In genomic region chr1:169794530-169795416, GRCh38 we compare ENCODE assay signal across 8 cellular contexts. TPM values are rescaled to one million over a fixed set of nuclear protein-coding genes. Genes with fewer than 3 reads are reported as not detected.
DNase-seq lines count a peak whose midpoint lies in the region; ATAC-seq and TF ChIP-seq lines count a peak whose summit lies in the region.

Gene METTL18 (minus strand): TSS chr1:169794907. CDS start chr1:169793695, 1,212 bp downstream.

- DNase-seq in NCI-H1436 (lab: John Stamatoyannopoulos, UW) (peak; percentile 93), T follicular helper cell (ENCODE audit: low read depth) (peak; percentile 86), adipocyte (ENCODE audit: low read depth) (peak; percentile 96), heart left ventricle (peak; percentile 91 to 94 (median 91)), pons (ENCODE audit: low spot score) (peak; percentile 96), upper lobe of left lung (peak; percentile 91 to 93)

- TF ChIP-seq EP300 in upper lobe of left lung (IDR thresholded peaks at IDR 0.05): no peak

- no peak for TF ChIP-seq CTCF in GM12875 (IDR thresholded peaks at IDR 0.05; ENCODE audit: borderline replicate concordance, insufficient read depth, low read depth, low read length)
- peak in 1 of 12 donors; percentile 10 for TF ChIP-seq CTCF in heart left ventricle (IDR thresholded peaks at IDR 0.05)
- TF ChIP-seq CTCF in upper lobe of left lung (IDR thresholded peaks at IDR 0.05): peak in 2 of 6 experiments; percentile 6 to 31

- H3K4me3 ChIP-seq in GM12875 (ENCODE audit: low read depth, low read length) (peak within 1 kb of the TSS; percentile 83), adipocyte (ENCODE audit: low read length) (peak within 1 kb of the TSS; percentile 93), heart left ventricle (peak within 1 kb of the TSS; percentile 63 to 84 (median 71)), upper lobe of left lung (peak within 1 kb of the TSS; percentile 62 to 87 (median 70))

- TF ChIP-seq POLR2A in heart left ventricle (IDR thresholded peaks at IDR 0.05) (peak in 1 of 2 donors; percentile 34), upper lobe of left lung (IDR thresholded peaks at IDR 0.05) (peak in 3 of 4 donors; percentile 15 to 67 (median 21))

- intact Hi-C loops in heart left ventricle (cut with DNase I): loop anchor here in 4 of 10 donors (5.0 to 10.0 kb wide), 4 partner anchors 52 to 310 kb away; partner anchors contain the start of genes SLC19A2 (in 2 of the 4) and SCYL3 (in 1 of the 4)

- no peaks in the 10 kb centered on the region for H3K27me3 ChIP-seq in adipocyte (replicated peaks; ENCODE audit: control insufficient read depth, insufficient read depth, low read length)
- no peaks in the 10 kb centered on the region for H3K27me3 ChIP-seq in heart left ventricle
- H3K27me3 ChIP-seq in upper lobe of left lung: no peaks in the 10 kb centered on the region

- ATAC-seq in HG02798 (IDR thresholded peaks at IDR 0.05; ENCODE audit: poor library complexity, unreplicated experiment) (peak; percentile 98), heart left ventricle (peak; percentile 99 to 100 (median 100)), upper lobe of left lung (ENCODE audit: low FRiP score in 2 of 2) (peak; percentile 99 to 100)

- no peaks in the 10 kb centered on the region for H3K9me3 ChIP-seq in adipocyte (ENCODE audit: control insufficient read depth, low read length)
- no peaks in the 10 kb centered on the region for H3K9me3 ChIP-seq in heart left ventricle
- no peaks in the 10 kb centered on the region for H3K9me3 ChIP-seq in upper lobe of left lung

- 0 to 1% (median 0%) methylated on average over 32 to 48 of the region's 48 CpGs for WGBS in heart left ventricle, 4 donors
- 1 to 2% methylated on average over 22 to 47 of the region's 48 CpGs for WGBS in upper lobe of left lung, 2 donors

- peak within 1 kb of the TSS; percentile 92 for H3K9ac ChIP-seq in adipocyte (ENCODE audit: low read length)

- H3K27ac ChIP-seq in heart left ventricle (peak within 1 kb of the TSS; percentile 76 to 97 (median 90)), upper lobe of left lung (peak within 1 kb of the TSS; percentile 88 to 94 (median 89))

- H3K36me3 ChIP-seq in adipocyte (ENCODE audit: control insufficient read depth, insufficient read depth, low read length, severe bottlenecking) (peaks cover 5% of the 10 kb centered on the region), heart left ventricle (peaks cover 0 to 19% (median 8%) of the 10 kb centered on the region in 9 donors), upper lobe of left lung (peaks cover 0 to 4% (median 0%) of the 10 kb centered on the region in 4 donors)

- H3K4me1 ChIP-seq in adipocyte (ENCODE audit: control insufficient read depth, insufficient read depth, low read length) (peaks cover 8% of the 10 kb centered on the region), heart left ventricle (peaks cover 0 to 27% (median 11%) of the 10 kb centered on the region in 12 donors), upper lobe of left lung (peaks cover 12 to 16% (median 13%) of the 10 kb centered on the region in 4 donors)

RNA-seq across cellular contexts. Expression of gene METTL18, which starts in this region (rescaled TPM):
- 1 to 10 TPM; 2.0 to 8.2 (median 6.0) TPM for total RNA-seq in heart left ventricle
- 1 to 10 TPM; 5.7 to 6.3 TPM for polyA plus RNA-seq in heart left ventricle
- 1 to 10 TPM in 5 of 6 donors, under 1 TPM in 1; 0.44 to 7.5 (median 4.9) TPM for total RNA-seq in upper lobe of left lung

Comparison
In these comparisons a context has a peak if more than half of its experiments do, and no peak if none do; other contexts are left out.
1. Peak in every context shown above with its lines: DNase-seq, ATAC-seq, H3K4me3 ChIP-seq and H3K27ac ChIP-seq.